Comparison of ENCODE assay signal across 8 cellular contexts in genomic region chr15:40103124-40103858, GRCh38. TPM values are rescaled to one million over a fixed set of nuclear protein-coding genes. Genes with fewer than 3 reads are reported as not detected.
A peak's percentile ranks its signal among the peaks of the same experiment; 100 is the strongest.
DNase-seq lines count a peak whose midpoint lies in the region; ATAC-seq, FAIRE-seq and TF ChIP-seq lines count a peak whose summit lies in the region.

No MANE protein-coding gene starts in this region.

- TF ChIP-seq CTCF in AG04449 (IDR thresholded peaks at IDR 0.05; ENCODE audit: insufficient read depth, low read length, missing control alignments), result no peak

- H3K27ac Mint-ChIP-seq in natural killer cell treated with Interleukin-12 subunit alpha and Interleukin-12 subunit beta and Interleukin-15 and Interleukin-18, amount 100 ng/mL, for 72 hours, result no peak overlapping the region

- H3K4me1 Mint-ChIP-seq in natural killer cell treated with Interleukin-12 subunit alpha and Interleukin-12 subunit beta and Interleukin-15 and Interleukin-18, amount 100 ng/mL, for 72 hours (ENCODE audit: low read depth in 2 of 2), result peaks cover 47 to 58% of the 10 kb centered on the region in 2 donors

- ATAC-seq in SK-N-SH treated with all-trans-retinoic acid at 6 μM for 48 hours, result peak; percentile 64
- ATAC-seq in GM21619 (IDR thresholded peaks at IDR 0.05; ENCODE audit: unreplicated experiment), result no peak
- ATAC-seq in natural killer cell treated with Interleukin-12 subunit alpha and Interleukin-12 subunit beta and Interleukin-15 and Interleukin-18, amount 100 ng/mL, for 72 hours, result no peak

- POLR2A ChIA-PET in AG04449 (lab: Yijun Ruan, JAX), result interaction anchor here (0.6 to 0.9 kb wide), 3 partner anchors 41 to 58 kb away, joined by 3 to 4 read pairs (median 3); no protein-coding TSS in a partner anchor

- H3K9me3 Mint-ChIP-seq in natural killer cell treated with Interleukin-12 subunit alpha and Interleukin-12 subunit beta and Interleukin-15 and Interleukin-18, amount 100 ng/mL, for 72 hours, result no peaks in the 10 kb centered on the region

- FAIRE-seq in frontal cortex (lab: Jason Lieb, UNC), result no peak

- DNase-seq in AG04449 (ENCODE audit: low read depth, low spot score) (no peak), LoVo (ENCODE audit: low spot score) (peak; percentile 79), frontal cortex (ENCODE audit: low spot score in 2 of 2) (peak; percentile 79 to 84), nucleus accumbens (lab: John Stamatoyannopoulos, UW) (peak in 54 of 56 donors; percentile 32 to 90 (median 77)), NCI-H226 (no peak)
- DNase-seq in natural killer cell treated with Interleukin-12 subunit alpha and Interleukin-12 subunit beta and Interleukin-15 and Interleukin-18, amount 100 ng/mL, for 72 hours (ENCODE audit: low spot score), result no peak

- H3K27me3 Mint-ChIP-seq in natural killer cell treated with Interleukin-12 subunit alpha and Interleukin-12 subunit beta and Interleukin-15 and Interleukin-18, amount 100 ng/mL, for 72 hours, result peaks cover 0 to 6% of the 10 kb centered on the region in 2 donors

- no peaks in the 10 kb centered on the region for H3K36me3 Mint-ChIP-seq in natural killer cell treated with Interleukin-12 subunit alpha and Interleukin-12 subunit beta and Interleukin-15 and Interleukin-18, amount 100 ng/mL, for 72 hours

- H3K4me3 ChIP-seq in AG04449 (ENCODE audit: low read depth, low read length), result peak overlapping the region; percentile 20; the same call in 1 of the 2 replicates

- H3K4me3 Mint-ChIP-seq in natural killer cell treated with Interleukin-12 subunit alpha and Interleukin-12 subunit beta and Interleukin-15 and Interleukin-18, amount 100 ng/mL, for 72 hours, result no peak overlapping the region

- CTCF ChIA-PET in AG04449 (lab: Yijun Ruan, JAX), result interaction anchor here (0.7 to 15.5 kb wide), 21 partner anchors 10 to 171 kb away, joined by 3 to 270 read pairs (median 8); partner anchors contain the start of gene SRP14

TF ChIP-seq in SK-N-SH treated with all-trans-retinoic acid at 6 μM for 48 hours, 23 proteins besides CTCF, POLR2A, EP300 and RAD21 (continues in another document):
- TF ChIP-seq ISL1 (CRISPR knock-in tag; IDR thresholded peaks at IDR 0.05) (no peak), ESRRG (CRISPR knock-in tag; IDR thresholded peaks at IDR 0.05) (no peak), ZNF8 (CRISPR knock-in tag; IDR thresholded peaks at IDR 0.05) (0 out of 2 replicates have a peak, but pooled peaks have one; percentile 26), CSDC2 (CRISPR knock-in tag; IDR thresholded peaks at IDR 0.05) (peak; percentile 56; the same call in 1 of the 2 replicates), GLIS3 (CRISPR knock-in tag; IDR thresholded peaks at IDR 0.05) (no peak; the same call in 1 of the 2 replicates), CSRNP3 (CRISPR knock-in tag; IDR thresholded peaks at IDR 0.05) (no peak), CREB5 (CRISPR knock-in tag; IDR thresholded peaks at IDR 0.05; ENCODE audit: low read depth) (no peak), TOX (CRISPR knock-in tag; IDR thresholded peaks at IDR 0.05; ENCODE audit: borderline replicate concordance) (no peak), ZNF70 (CRISPR knock-in tag; IDR thresholded peaks at IDR 0.05) (no peak), ZFP30 (CRISPR knock-in tag; IDR thresholded peaks at IDR 0.05) (no peak), BACH2 (CRISPR knock-in tag; IDR thresholded peaks at IDR 0.05; ENCODE audit: borderline replicate concordance) (no peak), ZC3H10 (CRISPR knock-in tag; IDR thresholded peaks at IDR 0.05) (no peak), ARNTL (CRISPR knock-in tag; IDR thresholded peaks at IDR 0.05; ENCODE audit: borderline replicate concordance, low read depth) (no peak), PATZ1 (CRISPR knock-in tag; IDR thresholded peaks at IDR 0.05; ENCODE audit: borderline replicate concordance) (no peak), RARB (CRISPR knock-in tag; IDR thresholded peaks at IDR 0.05) (no peak), TCF4 (CRISPR knock-in tag; IDR thresholded peaks at IDR 0.05; ENCODE audit: borderline replicate concordance) (0 out of 2 replicates have a peak, but pooled peaks have one; percentile 25), PPARA (CRISPR knock-in tag; IDR thresholded peaks at IDR 0.05; ENCODE audit: borderline replicate concordance) (no peak), ZFP3 (CRISPR knock-in tag; IDR thresholded peaks at IDR 0.05) (peak; percentile 64; the same call in 1 of the 2 replicates), TSHZ2 (CRISPR knock-in tag; IDR thresholded peaks at IDR 0.05) (peak; percentile 80; the same call in 1 of the 2 replicates), OSR1 (CRISPR knock-in tag; IDR thresholded peaks at IDR 0.05) (no peak)

RNA-seq across cellular contexts. Expression of gene BMF, which starts 5.4 kb away (rescaled TPM):
- 2.9 TPM for total RNA-seq in frontal cortex
- total RNA-seq in natural killer cell treated with Interleukin-12 subunit alpha and Interleukin-12 subunit beta and Interleukin-15 and Interleukin-18, amount 100 ng/mL, for 72 hours, result 1 to 10 TPM; 1.8 to 4.6 TPM

RNA-seq across cellular contexts. Expression of gene BUB1B, which starts 57.6 kb away (rescaled TPM):
- 11.4 TPM for total RNA-seq in frontal cortex
- 10 to 100 TPM; 19.4 to 70.8 TPM for total RNA-seq in natural killer cell treated with Interleukin-12 subunit alpha and Interleukin-12 subunit beta and Interleukin-15 and Interleukin-18, amount 100 ng/mL, for 72 hours

Comparison
In these comparisons a context has a peak if more than half of its experiments do, and no peak if none do; other contexts are left out.
1. DNase-seq: peak in LoVo (single experiment), frontal cortex (2 of 2) and nucleus accumbens (54 of 56); none in AG04449 (single experiment), NCI-H226 (single experiment) and natural killer cell treated with Interleukin-12 subunit alpha and Interleukin-12 subunit beta and Interleukin-15 and Interleukin-18, amount 100 ng/mL, for 72 hours (single experiment).